In genomic region chr1:156244712-156245111, GRCh38 we compare ENCODE assay signal across 13 cellular contexts. TPM values are rescaled to one million over a fixed set of nuclear protein-coding genes. Genes with fewer than 3 reads are reported as not detected.
DNase-seq lines count a peak whose midpoint lies in the region; ATAC-seq, FAIRE-seq and TF ChIP-seq lines count a peak whose summit lies in the region.
"Had no signal": no experiment of that assay in that cellular context is flagged by ENCODE, and none has a peak within 500 bp of the region (broad histone marks: within the 10 kb centered on the region; RNA-seq: fewer than 3 reads in every experiment).

No MANE protein-coding gene starts in this region.

- TF ChIP-seq RAD21 in H1 (IDR thresholded peaks at IDR 0.05 in 1 of 2, conservative IDR thresholded peaks at IDR 0.05 in 1 of 2; ENCODE audit: low read depth in 2 of 2, low read length in 2 of 2), result no peak

- peaks cover 22% of the 10 kb centered on the region for H3K4me1 Mint-ChIP-seq in activated T-cell treated with anti-CD3 and anti-CD28 coated beads, Interleukin-2, amount 50 U/mL, for 24 hours (ENCODE audit: low read depth)
- H3K4me1 Mint-ChIP-seq in T-helper 17 cell, result peaks cover 19% of the 10 kb centered on the region
- H3K4me1 Mint-ChIP-seq in stimulated activated naive CD8-positive, alpha-beta T cell treated with anti-CD3 and anti-CD28 coated beads, Interleukin-15, amount 100 ng/mL, for 72 hours, result peaks cover 45% of the 10 kb centered on the region

- FAIRE-seq in H1 (lab: Jason Lieb, UNC), result no peak

- no peak overlapping the region for H3K18ac ChIP-seq in H1 (ENCODE audit: extremely low read depth, low read length)

- H3K4me2 ChIP-seq in H1 (ENCODE audit: insufficient read depth in 1 of 2, low read depth in 2 of 2, low read length in 2 of 2), result peak overlapping the region in 1 of 2 experiments; percentile 30; a peak in 1 of 4 replicates

- H3K56ac ChIP-seq in H1 (replicated peaks; ENCODE audit: insufficient read length, low read depth, low read length), result no peak overlapping the region

- H3K27me3 ChIP-seq in H1 (replicated peaks in 1 of 4; ENCODE audit: control insufficient read depth in 3 of 4, extremely low read depth in 1 of 4, insufficient read depth in 3 of 4, low read length in 3 of 4), result no peaks in the 10 kb centered on the region
- H3K27me3 ChIP-seq in A673 (replicated peaks; ENCODE audit: insufficient read depth, low read depth, low read length, poor library complexity), result no peaks in the 10 kb centered on the region
- peaks cover 6% of the 10 kb centered on the region for H3K27me3 ChIP-seq in suprapubic skin
- H3K27me3 ChIP-seq: Peyer's patch had no signal

- 0 out of 2 replicates have a peak, but pooled peaks cover 2% of the 10 kb centered on the region for H3K79me1 ChIP-seq in H1 (ENCODE audit: low read depth, low read length)

- H4K91ac ChIP-seq in H1 (replicated peaks; ENCODE audit: insufficient read length, low read length), result no peak overlapping the region

- H3K4me3 ChIP-seq in H1 (ENCODE audit: extremely low read depth in 1 of 4, insufficient read depth in 2 of 4, low read depth in 3 of 4, low read length in 4 of 4) (no peak overlapping the region), A673 (ENCODE audit: low read depth, low read length, poor library complexity, severe bottlenecking) (no peak overlapping the region), suprapubic skin (no peak overlapping the region)

- WGBS in H1 (ENCODE audit: extremely low coverage in 1 of 2, insufficient coverage in 1 of 2, insufficient read length in 1 of 2, insufficient replicate concordance in 2 of 2, low coverage in 1 of 2, low lambda C conversion rate in 2 of 2, missing lambda C conversion rate in 1 of 2), 2 experiments, result 91% methylated on average over 17 of the region's 17 CpGs; no CpG with 5 or more reads in 1 of the 2 experiments
- 72% methylated on average over 7 of the region's 17 CpGs for WGBS in suprapubic skin

- peak overlapping the region; percentile 86 for H3K27ac Mint-ChIP-seq in activated T-cell treated with anti-CD3 and anti-CD28 coated beads, Interleukin-2, amount 50 U/mL, for 24 hours
- H3K27ac Mint-ChIP-seq in T-helper 17 cell, result peak overlapping the region; percentile 62
- H3K27ac Mint-ChIP-seq in stimulated activated naive CD8-positive, alpha-beta T cell treated with anti-CD3 and anti-CD28 coated beads, Interleukin-15, amount 100 ng/mL, for 72 hours, result peak overlapping the region in 1 of 2 donors; percentile 87

- no peak overlapping the region for H3K9ac ChIP-seq in H1 (replicated peaks in 1 of 4; ENCODE audit: extremely low read depth in 1 of 4, low read depth in 3 of 4, low read length in 3 of 4)

- H3K36me3 Mint-ChIP-seq in activated T-cell treated with anti-CD3 and anti-CD28 coated beads, Interleukin-2, amount 50 U/mL, for 24 hours (ENCODE audit: low read depth), result peaks cover 43% of the 10 kb centered on the region
- peaks cover 3% of the 10 kb centered on the region for H3K36me3 Mint-ChIP-seq in T-helper 17 cell (ENCODE audit: low read depth)
- H3K36me3 Mint-ChIP-seq: brain had no signal

- no peak overlapping the region for H2AK5ac ChIP-seq in H1 (ENCODE audit: low read depth, low read length)

- H2BK15ac ChIP-seq in H1 (ENCODE audit: low read length), result no peak overlapping the region

- BruUV-seq in A673 (replicated peaks; lab: Mats Ljungman, UMichigan), result no TSS peak

- DNase-seq in activated T-cell treated with anti-CD3 and anti-CD28 coated beads, Interleukin-2, amount 50 U/mL, for 24 hours, result no peak
- no peak for DNase-seq in activated T-cell treated with anti-CD3 and anti-CD28 coated beads for 4 hours
- DNase-seq in T-helper 17 cell, result no peak
- no peak for DNase-seq in H1 (ENCODE audit: low read depth in 1 of 2, low spot score in 2 of 2)
- DNase-seq in stimulated activated naive CD8-positive, alpha-beta T cell treated with anti-CD3 and anti-CD28 coated beads, Interleukin-15, amount 100 ng/mL, for 72 hours, result no peak
- no peak for DNase-seq in retina
- no peak for DNase-seq in A673 (ENCODE audit: low spot score)
- DNase-seq in suprapubic skin (ENCODE audit: low spot score in 2 of 2), result no peak
- DNase-seq: activated effector memory CD4-positive, alpha-beta T cell treated with Interleukin-2 at 50 U/mL for 16 hours; NCI-H82; Peyer's patch; psoas muscle had no signal

- no peak overlapping the region for H2BK120ac ChIP-seq in H1 (replicated peaks; ENCODE audit: low read depth, low read length)

- peak overlapping the region; percentile 63 for H3K4me3 Mint-ChIP-seq in activated T-cell treated with anti-CD3 and anti-CD28 coated beads, Interleukin-2, amount 50 U/mL, for 24 hours
- peak overlapping the region; percentile 90 for H3K4me3 Mint-ChIP-seq in T-helper 17 cell
- H3K4me3 Mint-ChIP-seq in stimulated activated naive CD8-positive, alpha-beta T cell treated with anti-CD3 and anti-CD28 coated beads, Interleukin-15, amount 100 ng/mL, for 72 hours, result peak overlapping the region; percentile 80 to 91

- 0 out of 2 replicates have a peak overlapping the region, but pooled peaks have one; percentile 29 for H4K8ac ChIP-seq in H1 (ENCODE audit: extremely low read depth, insufficient read depth, low read length)

- H3K4me1 ChIP-seq in H1 (replicated peaks in 1 of 4; ENCODE audit: control insufficient read depth in 3 of 4, insufficient read depth in 4 of 4, low read length in 3 of 4) (peaks cover 0 to 16% (median 9%) of the 10 kb centered on the region in 4 experiments), A673 (ENCODE audit: insufficient read depth, low read length, poor library complexity, severe bottlenecking) (peaks cover 6% of the 10 kb centered on the region), suprapubic skin (peaks cover 65% of the 10 kb centered on the region)

- H3K23me2 ChIP-seq in H1 (ENCODE audit: low read depth, low read length), result no peaks in the 10 kb centered on the region

- TF ChIP-seq EP300 in H1 (IDR thresholded peaks at IDR 0.05; ENCODE audit: borderline replicate concordance in 1 of 2, low read depth in 2 of 2, low read length in 2 of 2) (no peak), suprapubic skin (IDR thresholded peaks at IDR 0.05) (no peak)

- no peaks in the 10 kb centered on the region for H3K79me2 ChIP-seq in H1 (ENCODE audit: control insufficient read depth in 1 of 2, insufficient read depth in 2 of 2, low read length in 2 of 2)

- H2AFZ ChIP-seq in H1 (ENCODE audit: low read length), result no peak overlapping the region

- no peak overlapping the region for H2BK12ac ChIP-seq in H1 (ENCODE audit: low read depth, low read length)

- H4K20me1 ChIP-seq in H1 (replicated peaks in 1 of 2; ENCODE audit: control insufficient read depth in 1 of 2, insufficient read depth in 2 of 2, low read length in 2 of 2), result peaks cover 2 to 11% of the 10 kb centered on the region in 2 experiments

- no peaks in the 10 kb centered on the region for H3K27me3 Mint-ChIP-seq in activated T-cell treated with anti-CD3 and anti-CD28 coated beads, Interleukin-2, amount 50 U/mL, for 24 hours
- no peaks in the 10 kb centered on the region for H3K27me3 Mint-ChIP-seq in T-helper 17 cell
- H3K27me3 Mint-ChIP-seq in stimulated activated naive CD8-positive, alpha-beta T cell treated with anti-CD3 and anti-CD28 coated beads, Interleukin-15, amount 100 ng/mL, for 72 hours, result no peaks in the 10 kb centered on the region
- H3K27me3 Mint-ChIP-seq: brain had no signal

- TF ChIP-seq CTCF in H1 (IDR thresholded peaks at IDR 0.05; ENCODE audit: control extremely low read depth in 1 of 3, insufficient read depth in 1 of 3, low read depth in 1 of 3, low read length in 3 of 3) (no peak), A673 (conservative IDR thresholded peaks at IDR 0.05; ENCODE audit: low read depth, low read length) (no peak), suprapubic skin (IDR thresholded peaks at IDR 0.05) (no peak)

- H2BK20ac ChIP-seq in H1 (ENCODE audit: low read length), result no peak overlapping the region

- H3K9me3 ChIP-seq in T-helper 17 cell (ENCODE audit: control insufficient read depth, low read length, poor library complexity, severe bottlenecking) (no peaks in the 10 kb centered on the region), H1 (ENCODE audit: insufficient read depth in 2 of 2, low read depth in 1 of 2, low read length in 1 of 2) (no peaks in the 10 kb centered on the region), A673 (ENCODE audit: low read depth, low read length, poor library complexity, severe bottlenecking) (no peaks in the 10 kb centered on the region), suprapubic skin (no peaks in the 10 kb centered on the region)
- H3K9me3 ChIP-seq: Peyer's patch, psoas muscle had no signal

- H3K23ac ChIP-seq in H1 (ENCODE audit: insufficient read length), result no peak overlapping the region

- H2BK5ac ChIP-seq in H1 (ENCODE audit: low read depth, low read length), result no peak overlapping the region

- intact Hi-C loops in A673 (cut with micrococcal nuclease; ENCODE audit: unreplicated experiment), result no loop called here

- H3K27ac ChIP-seq in H1 (ENCODE audit: low read depth, low read length) (no peak overlapping the region), A673 (ENCODE audit: low read depth, low read length, poor library complexity, severe bottlenecking) (no peak overlapping the region), suprapubic skin (no peak overlapping the region)
- H3K27ac ChIP-seq: Peyer's patch, psoas muscle had no signal

- CTCF ChIA-PET in H1 (lab: Charles Lee; ENCODE audit: partially characterized antibody) (interaction anchor here (0.6 to 47.2 kb wide), 7 partner anchors 11 to 153 kb away, joined by 3 to 1265 read pairs (median 5); partner anchors contain the start of gene SEMA4A), A673 (lab: Charles Lee) (no interaction called here)

- no peaks in the 10 kb centered on the region for H3K9me3 Mint-ChIP-seq in activated T-cell treated with anti-CD3 and anti-CD28 coated beads, Interleukin-2, amount 50 U/mL, for 24 hours
- H3K9me3 Mint-ChIP-seq in stimulated activated naive CD8-positive, alpha-beta T cell treated with anti-CD3 and anti-CD28 coated beads, Interleukin-15, amount 100 ng/mL, for 72 hours, result no peaks in the 10 kb centered on the region
- H3K9me3 Mint-ChIP-seq: brain had no signal

- H3K14ac ChIP-seq in H1 (ENCODE audit: insufficient read length), result no peak overlapping the region

- H4K5ac ChIP-seq in H1 (ENCODE audit: insufficient read length, low read depth, low read length), result no peak overlapping the region

- TF ChIP-seq POLR2A in H1 (IDR thresholded peaks at IDR 0.05; ENCODE audit: control extremely low read depth in 1 of 2, low read depth in 2 of 2, low read length in 2 of 2), result no peak
- no peak for TF ChIP-seq POLR2A in suprapubic skin (IDR thresholded peaks at IDR 0.05)

- H3K36me3 ChIP-seq in H1 (ENCODE audit: control insufficient read depth in 2 of 4, insufficient read depth in 4 of 4, low read length in 3 of 4) (peaks cover 0 to 10% (median 3%) of the 10 kb centered on the region in 4 experiments; a peak in 5 of 8 replicates), A673 (ENCODE audit: insufficient read depth, low read length, poor library complexity, severe bottlenecking) (peaks cover 1% of the 10 kb centered on the region), suprapubic skin (peaks cover 16% of the 10 kb centered on the region)

- POLR2A ChIA-PET in H1 (lab: Charles Lee; ENCODE audit: partially characterized antibody) (interaction anchor here (1.0 to 11.8 kb wide), 8 partner anchors 10 to 104 kb away, joined by 3 to 102 read pairs (median 8); partner anchors contain the start of genes PMF1, SEMA4A, SMG5 and TMEM79), A673 (lab: Charles Lee; ENCODE audit: low non-redundant PET) (interaction anchor here (1.1 kb wide), 1 partner anchor 13 kb away, joined by 5 read pairs; no protein-coding TSS in a partner anchor)

- ATAC-seq in T-helper 17 cell, result no peak
- ATAC-seq in stimulated activated naive CD8-positive, alpha-beta T cell treated with anti-CD3 and anti-CD28 coated beads, Interleukin-15, amount 100 ng/mL, for 72 hours, result no peak

- H3K4ac ChIP-seq in H1 (replicated peaks; ENCODE audit: insufficient read length, low read depth, low read length), result no peak overlapping the region

RNA-seq across cellular contexts. Expression of gene BGLAP, which starts 2.7 kb away (rescaled TPM):
- total RNA-seq in T-helper 17 cell, result 1 to 10 TPM; 1.1 to 3.7 TPM
- 0.78 and 1.2 TPM in 2 replicates for total RNA-seq in H1 (2021; fragmentation: NEBNext Ultra II Directional; extraction: Animal tissue kit (Norgen Biotek cat#: 25700))
- 1.5 and 3.2 TPM in 2 replicates for polyA plus RNA-seq in H1 (2011; rRNA removed)
- polyA plus RNA-seq in H1 (2011; cell fraction: cytosol; rRNA removed), result 1.9 TPM
- polyA plus RNA-seq in H1 (2011; cell fraction: nucleus; rRNA removed), result 7.6 TPM
- polyA plus RNA-seq in H1 (2012, experiment 1 of 2), result 0.84 to 3.5 TPM (median 2.3 TPM) in 4 replicates
- polyA plus RNA-seq in H1 (2012, experiment 2 of 2), result 1.1 TPM
- 0.95 TPM for polyA plus RNA-seq in H1 (2013, experiment 1 of 2)
- 0.44 TPM for polyA plus RNA-seq in H1 (2013, experiment 2 of 2)
- polyA minus RNA-seq in H1 (2011; rRNA and poly(A)+ RNA removed), result 0.60 and 0.88 TPM in 2 replicates
- polyA minus RNA-seq in H1 (2011; cell fraction: cytosol; rRNA and poly(A)+ RNA removed), result not detected
- 3.2 TPM for polyA minus RNA-seq in H1 (2011; cell fraction: nucleus; rRNA and poly(A)+ RNA removed)
- total RNA-seq in A673 (2021), result 2.4 and 2.8 TPM in 2 replicates
- total RNA-seq in suprapubic skin, result 1 to 10 TPM in 2 of 4 donors, not detected in 2; 1.2 to 4.4 TPM

RNA-seq across cellular contexts. Expression of gene PAQR6, which starts 3.1 kb away (rescaled TPM):
- total RNA-seq in T-helper 17 cell (1 to 10 TPM; 2.8 to 3.1 TPM), A673 (2021) (4.1 and 5.4 TPM in 2 replicates), suprapubic skin (10 to 100 TPM in 1 of 4 donors, 1 to 10 TPM in 3; 4.5 to 18.5 (median 7.2) TPM)
- total RNA-seq in H1 (2021; fragmentation: NEBNext Ultra II Directional; extraction: Animal tissue kit (Norgen Biotek cat#: 25700)), result 7.1 and 7.2 TPM in 2 replicates
- 11.3 and 20.2 TPM in 2 replicates for polyA plus RNA-seq in H1 (2011; rRNA removed)
- polyA plus RNA-seq in H1 (2011; cell fraction: cytosol; rRNA removed), result 9.6 TPM
- polyA plus RNA-seq in H1 (2011; cell fraction: nucleus; rRNA removed), result 51.0 TPM
- polyA plus RNA-seq in H1 (2012, experiment 1 of 2), result 11.2 to 16.4 TPM (median 12.5 TPM) in 4 replicates
- 3.1 TPM for polyA plus RNA-seq in H1 (2012, experiment 2 of 2)
- 7.7 TPM for polyA plus RNA-seq in H1 (2013, experiment 1 of 2)
- polyA plus RNA-seq in H1 (2013, experiment 2 of 2), result 5.3 TPM
- polyA minus RNA-seq in H1 (2011; rRNA and poly(A)+ RNA removed), result 1.1 TPM in 2 replicates
- 4.1 TPM for polyA minus RNA-seq in H1 (2011; cell fraction: cytosol; rRNA and poly(A)+ RNA removed)
- polyA minus RNA-seq in H1 (2011; cell fraction: nucleus; rRNA and poly(A)+ RNA removed), result 4.6 TPM

RNA-seq across cellular contexts. Expression of gene PMF1, which starts 31.9 kb away (rescaled TPM):
- total RNA-seq in T-helper 17 cell (10 to 100 TPM; 59.1 to 73.2 TPM), A673 (2021) (89.6 and 96.6 TPM in 2 replicates), suprapubic skin (10 to 100 TPM; 42.7 to 74.3 (median 70.1) TPM)
- total RNA-seq in H1 (2021; fragmentation: NEBNext Ultra II Directional; extraction: Animal tissue kit (Norgen Biotek cat#: 25700)), result 113 and 116 TPM in 2 replicates
- polyA plus RNA-seq in H1 (2011; rRNA removed), result 296 and 337 TPM in 2 replicates
- polyA plus RNA-seq in H1 (2011; cell fraction: cytosol; rRNA removed), result 245 TPM
- polyA plus RNA-seq in H1 (2011; cell fraction: nucleus; rRNA removed), result 147 TPM
- 99.8 to 147 TPM (median 136 TPM) in 4 replicates for polyA plus RNA-seq in H1 (2012, experiment 1 of 2)
- polyA plus RNA-seq in H1 (2012, experiment 2 of 2), result 165 TPM
- polyA plus RNA-seq in H1 (2013, experiment 1 of 2), result 91.8 TPM
- 90.0 TPM for polyA plus RNA-seq in H1 (2013, experiment 2 of 2)
- 59.3 and 61.4 TPM in 2 replicates for polyA minus RNA-seq in H1 (2011; rRNA and poly(A)+ RNA removed)
- 43.6 TPM for polyA minus RNA-seq in H1 (2011; cell fraction: cytosol; rRNA and poly(A)+ RNA removed)
- polyA minus RNA-seq in H1 (2011; cell fraction: nucleus; rRNA and poly(A)+ RNA removed), result 23.0 TPM

RNA-seq across cellular contexts. Expression of gene SMG5, which starts 37.9 kb away (rescaled TPM):
- 10 to 100 TPM; 59.0 to 79.2 TPM for total RNA-seq in T-helper 17 cell
- 94.7 and 98.0 TPM in 2 replicates for total RNA-seq in H1 (2021; fragmentation: NEBNext Ultra II Directional; extraction: Animal tissue kit (Norgen Biotek cat#: 25700))
- polyA plus RNA-seq in H1 (2011; rRNA removed), result 32.7 and 45.2 TPM in 2 replicates
- 44.5 TPM for polyA plus RNA-seq in H1 (2011; cell fraction: cytosol; rRNA removed)
- polyA plus RNA-seq in H1 (2011; cell fraction: nucleus; rRNA removed), result 143 TPM
- polyA plus RNA-seq in H1 (2012, experiment 1 of 2), result 66.0 to 90.4 TPM (median 81.2 TPM) in 4 replicates
- 67.9 TPM for polyA plus RNA-seq in H1 (2012, experiment 2 of 2)
- 45.2 TPM for polyA plus RNA-seq in H1 (2013, experiment 1 of 2)
- 42.4 TPM for polyA plus RNA-seq in H1 (2013, experiment 2 of 2)
- 61.2 and 65.4 TPM in 2 replicates for polyA minus RNA-seq in H1 (2011; rRNA and poly(A)+ RNA removed)
- 32.7 TPM for polyA minus RNA-seq in H1 (2011; cell fraction: cytosol; rRNA and poly(A)+ RNA removed)
- 57.6 TPM for polyA minus RNA-seq in H1 (2011; cell fraction: nucleus; rRNA and poly(A)+ RNA removed)
- total RNA-seq in A673 (2021), result 107 and 129 TPM in 2 replicates
- total RNA-seq in suprapubic skin, result 100 to 1,000 TPM in 1 of 4 donors, 10 to 100 TPM in 3; 68.0 to 170 (median 76.6) TPM

RNA-seq across cellular contexts. Expression of gene TMEM79, which starts 39.4 kb away (rescaled TPM):
- total RNA-seq in T-helper 17 cell, result 1 to 10 TPM; 3.2 to 3.5 TPM
- total RNA-seq in H1 (2021; fragmentation: NEBNext Ultra II Directional; extraction: Animal tissue kit (Norgen Biotek cat#: 25700)), result 1.7 and 2.1 TPM in 2 replicates
- 2.3 and 3.9 TPM in 2 replicates for polyA plus RNA-seq in H1 (2011; rRNA removed)
- polyA plus RNA-seq in H1 (2011; cell fraction: cytosol; rRNA removed), result 2.2 TPM
- polyA plus RNA-seq in H1 (2011; cell fraction: nucleus; rRNA removed), result 5.8 TPM
- 1.1 to 2.6 TPM (median 2.2 TPM) in 4 replicates for polyA plus RNA-seq in H1 (2012, experiment 1 of 2)
- 1.8 TPM for polyA plus RNA-seq in H1 (2012, experiment 2 of 2)
- 1.7 TPM for polyA plus RNA-seq in H1 (2013, experiment 1 of 2)
- polyA plus RNA-seq in H1 (2013, experiment 2 of 2), result 1.6 TPM
- 1.5 TPM in 2 replicates for polyA minus RNA-seq in H1 (2011; rRNA and poly(A)+ RNA removed)
- polyA minus RNA-seq in H1 (2011; cell fraction: cytosol; rRNA and poly(A)+ RNA removed), result 1.5 TPM
- polyA minus RNA-seq in H1 (2011; cell fraction: nucleus; rRNA and poly(A)+ RNA removed), result 3.7 TPM
- 7.0 and 9.1 TPM in 2 replicates for total RNA-seq in A673 (2021)
- total RNA-seq in suprapubic skin, result 100 to 1,000 TPM in 2 of 4 donors, 10 to 100 TPM in 2; 81.0 to 120 (median 97.5) TPM
